15 cellular contexts compared by ENCODE assay signal in genomic region chr21:39097335-39097861, GRCh38.
A peak's percentile ranks its signal among the peaks of the same experiment; 100 is the strongest.
DNase-seq lines count a peak whose midpoint lies in the region; ATAC-seq and TF ChIP-seq lines count a peak whose summit lies in the region.
"Had no signal": no experiment of that assay in that cellular context is flagged by ENCODE, and none has a peak within 500 bp of the region (broad histone marks: within the 10 kb centered on the region; RNA-seq: fewer than 3 reads in every experiment).

No MANE protein-coding gene starts in this region.

- no peak for ATAC-seq in Right ventricle myocardium inferior
- no peak for ATAC-seq in HG02852 (IDR thresholded peaks at IDR 0.05; ENCODE audit: unreplicated experiment)
- ATAC-seq: A549 had no signal

- peak overlapping the region; percentile 2 for H3K4me3 Mint-ChIP-seq in neural crest cell
- no peak overlapping the region for H3K4me3 Mint-ChIP-seq in HFFc6
- H3K4me3 Mint-ChIP-seq: activated naive CD8-positive, alpha-beta T cell treated with anti-CD3 and anti-CD28 coated beads, Interleukin-2, amount 10 ng/mL, durations not matched to agents 7 days and 5 days had no signal

- H3K9me3 ChIP-seq in cardiac muscle cell (ENCODE audit: low read depth) (peaks cover 3% of the 10 kb centered on the region), left ventricle myocardium inferior (replicated peaks) (no peaks in the 10 kb centered on the region)
- H3K9me3 ChIP-seq: A549, thoracic aorta had no signal

- H3K36me3 ChIP-seq in cardiac muscle cell (no peaks in the 10 kb centered on the region), left ventricle myocardium inferior (no peaks in the 10 kb centered on the region)
- H3K36me3 ChIP-seq: thoracic aorta had no signal

- H3K9me3 Mint-ChIP-seq in neural crest cell = no peaks in the 10 kb centered on the region
- no peaks in the 10 kb centered on the region for H3K9me3 Mint-ChIP-seq in HFFc6
- H3K9me3 Mint-ChIP-seq: activated naive CD8-positive, alpha-beta T cell treated with anti-CD3 and anti-CD28 coated beads, Interleukin-2, amount 10 ng/mL, durations not matched to agents 7 days and 5 days had no signal

- H3K4me1 ChIP-seq in cardiac muscle cell (ENCODE audit: low read depth) (peaks cover 43% of the 10 kb centered on the region), left ventricle myocardium inferior (peaks cover 35% of the 10 kb centered on the region)

- DNase-seq in cardiac muscle cell (ENCODE audit: low read depth in 1 of 2, low spot score in 1 of 2) (peak in 1 of 2 donors; percentile 26), Right ventricle myocardium inferior (ENCODE audit: missing footprints) (no peak), left ventricle myocardium inferior (peak; percentile 35), neural crest cell (ENCODE audit: low read depth, low spot score) (no peak), NCI-H2171 (lab: John Stamatoyannopoulos, UW) (no peak), NCI-H510A (lab: John Stamatoyannopoulos, UW) (no peak), HFFc6 (no peak)
- DNase-seq: activated naive CD8-positive, alpha-beta T cell treated with anti-CD3 and anti-CD28 coated beads, Interleukin-2, amount 10 ng/mL, durations not matched to agents 7 days and 5 days; kidney glomerular epithelial cell; NCI-H1930; T1000 had no signal

- intact Hi-C loops in Right ventricle myocardium inferior (cut with DNase I) (no loop called here), left ventricle myocardium inferior (cut with micrococcal nuclease) (no loop called here)

- TF ChIP-seq CTCF in cardiac muscle cell (IDR thresholded peaks at IDR 0.05; ENCODE audit: low read depth, low read length) (no peak), left ventricle myocardium inferior (IDR thresholded peaks at IDR 0.05; ENCODE audit: borderline replicate concordance) (no peak), neural crest cell (conservative IDR thresholded peaks at IDR 0.05) (no peak), HFFc6 (IDR thresholded peaks at IDR 0.05) (no peak)

- no peaks in the 10 kb centered on the region for H3K27me3 Mint-ChIP-seq in neural crest cell (ENCODE audit: low read depth)
- H3K27me3 Mint-ChIP-seq in HFFc6 (ENCODE audit: insufficient read depth) = peaks cover 8% of the 10 kb centered on the region
- H3K27me3 Mint-ChIP-seq: activated naive CD8-positive, alpha-beta T cell treated with anti-CD3 and anti-CD28 coated beads, Interleukin-2, amount 10 ng/mL, durations not matched to agents 7 days and 5 days had no signal

- H3K27me3 ChIP-seq in cardiac muscle cell (no peaks in the 10 kb centered on the region), left ventricle myocardium inferior (ENCODE audit: low read depth) (no peaks in the 10 kb centered on the region)

- H3K4me1 Mint-ChIP-seq in neural crest cell (peaks cover 40% of the 10 kb centered on the region), HFFc6 (ENCODE audit: low read depth) (peaks cover 16% of the 10 kb centered on the region)

- H3K27ac ChIP-seq in cardiac muscle cell = peak overlapping the region; percentile 87
- peak overlapping the region; percentile 66 for H3K27ac ChIP-seq in left ventricle myocardium inferior (replicated peaks)

- H3K27ac Mint-ChIP-seq in neural crest cell (ENCODE audit: unreplicated experiment) (no peak overlapping the region), HFFc6 (no peak overlapping the region)
- H3K27ac Mint-ChIP-seq: activated naive CD8-positive, alpha-beta T cell treated with anti-CD3 and anti-CD28 coated beads, Interleukin-2, amount 10 ng/mL, durations not matched to agents 7 days and 5 days had no signal

- H3K4me3 ChIP-seq in cardiac muscle cell (no peak overlapping the region), left ventricle myocardium inferior (no peak overlapping the region)
- H3K4me3 ChIP-seq: A549, coronary artery, thoracic aorta had no signal

- H3K36me3 Mint-ChIP-seq in neural crest cell (ENCODE audit: low read depth) (no peaks in the 10 kb centered on the region), HFFc6 (ENCODE audit: low read depth) (no peaks in the 10 kb centered on the region)
- H3K36me3 Mint-ChIP-seq: activated naive CD8-positive, alpha-beta T cell treated with anti-CD3 and anti-CD28 coated beads, Interleukin-2, amount 10 ng/mL, durations not matched to agents 7 days and 5 days had no signal
